1 cellular context compared by ENCODE assay signal in the genomic region with DNA sequence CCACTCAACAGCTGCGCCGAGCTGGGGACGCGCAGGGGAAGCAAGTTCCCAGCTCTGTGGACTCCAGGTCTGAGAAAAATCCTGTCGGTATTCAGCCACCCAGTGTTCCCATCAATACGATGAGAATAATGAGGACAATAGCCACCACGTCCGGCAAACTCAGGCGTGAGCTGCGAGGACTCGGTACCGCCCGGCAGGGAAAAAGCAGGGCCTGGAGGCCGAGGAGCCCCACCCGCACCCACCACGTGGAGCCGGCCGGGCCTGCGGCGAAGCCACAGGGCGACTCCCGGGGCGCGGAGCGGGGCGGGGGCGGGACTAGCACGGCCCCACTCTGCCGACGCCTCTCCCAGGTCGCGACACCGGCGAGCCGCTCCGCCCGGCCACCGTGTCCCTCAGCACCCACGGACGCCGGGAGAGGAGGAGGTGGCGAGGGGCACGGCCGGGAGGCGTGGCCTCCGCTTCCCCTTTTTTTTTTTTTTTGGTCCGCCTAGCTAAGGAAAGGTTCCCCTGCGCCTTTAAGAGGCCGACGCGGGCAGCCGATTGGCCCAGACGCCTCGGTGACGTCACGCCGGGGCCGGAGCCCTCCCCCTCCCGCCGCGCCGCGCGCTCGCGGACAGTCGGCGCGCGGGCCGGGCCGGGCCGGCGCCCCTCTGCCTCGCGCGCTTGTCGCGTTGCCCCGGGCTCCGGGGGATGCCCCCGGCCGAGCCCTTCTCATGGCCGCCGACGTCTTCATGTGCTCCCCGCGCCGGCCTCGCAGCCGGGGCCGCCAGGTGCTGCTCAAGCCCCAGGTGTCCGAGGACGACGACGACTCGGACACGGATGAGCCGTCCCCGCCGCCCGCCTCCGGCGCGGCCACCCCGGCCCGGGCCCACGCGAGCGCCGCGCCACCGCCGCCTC.
TF ChIP-seq lines count a peak whose summit lies in the region.

A gene with protein sequence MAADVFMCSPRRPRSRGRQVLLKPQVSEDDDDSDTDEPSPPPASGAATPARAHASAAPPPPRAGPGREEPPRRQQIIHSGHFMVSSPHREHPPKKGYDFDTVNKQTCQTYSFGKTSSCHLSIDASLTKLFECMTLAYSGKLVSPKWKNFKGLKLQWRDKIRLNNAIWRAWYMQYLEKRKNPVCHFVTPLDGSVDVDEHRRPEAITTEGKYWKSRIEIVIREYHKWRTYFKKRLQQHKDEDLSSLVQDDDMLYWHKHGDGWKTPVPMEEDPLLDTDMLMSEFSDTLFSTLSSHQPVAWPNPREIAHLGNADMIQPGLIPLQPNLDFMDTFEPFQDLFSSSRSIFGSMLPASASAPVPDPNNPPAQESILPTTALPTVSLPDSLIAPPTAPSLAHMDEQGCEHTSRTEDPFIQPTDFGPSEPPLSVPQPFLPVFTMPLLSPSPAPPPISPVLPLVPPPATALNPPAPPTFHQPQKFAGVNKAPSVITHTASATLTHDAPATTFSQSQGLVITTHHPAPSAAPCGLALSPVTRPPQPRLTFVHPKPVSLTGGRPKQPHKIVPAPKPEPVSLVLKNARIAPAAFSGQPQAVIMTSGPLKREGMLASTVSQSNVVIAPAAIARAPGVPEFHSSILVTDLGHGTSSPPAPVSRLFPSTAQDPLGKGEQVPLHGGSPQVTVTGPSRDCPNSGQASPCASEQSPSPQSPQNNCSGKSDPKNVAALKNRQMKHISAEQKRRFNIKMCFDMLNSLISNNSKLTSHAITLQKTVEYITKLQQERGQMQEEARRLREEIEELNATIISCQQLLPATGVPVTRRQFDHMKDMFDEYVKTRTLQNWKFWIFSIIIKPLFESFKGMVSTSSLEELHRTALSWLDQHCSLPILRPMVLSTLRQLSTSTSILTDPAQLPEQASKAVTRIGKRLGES (plus strand): TSS at position 616 of the 897 bp plus-strand sequence. CDS start 98 bp downstream, at position 714.

TF ChIP-seq in K562, 482 proteins besides CTCF, POLR2A, EP300 and RAD21 (continued from another document and continues in another):
- TF ChIP-seq, protein P1, sequence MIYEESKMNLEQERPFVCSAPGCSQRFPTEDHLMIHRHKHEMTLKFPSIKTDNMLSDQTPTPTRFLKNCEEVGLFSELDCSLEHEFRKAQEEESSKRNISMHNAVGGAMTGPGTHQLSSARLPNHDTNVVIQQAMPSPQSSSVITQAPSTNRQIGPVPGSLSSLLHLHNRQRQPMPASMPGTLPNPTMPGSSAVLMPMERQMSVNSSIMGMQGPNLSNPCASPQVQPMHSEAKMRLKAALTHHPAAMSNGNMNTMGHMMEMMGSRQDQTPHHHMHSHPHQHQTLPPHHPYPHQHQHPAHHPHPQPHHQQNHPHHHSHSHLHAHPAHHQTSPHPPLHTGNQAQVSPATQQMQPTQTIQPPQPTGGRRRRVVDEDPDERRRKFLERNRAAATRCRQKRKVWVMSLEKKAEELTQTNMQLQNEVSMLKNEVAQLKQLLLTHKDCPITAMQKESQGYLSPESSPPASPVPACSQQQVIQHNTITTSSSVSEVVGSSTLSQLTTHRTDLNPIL (CRISPR knock-in tag; IDR thresholded peaks at IDR 0.05): no peak
- TF ChIP-seq, protein P2, sequence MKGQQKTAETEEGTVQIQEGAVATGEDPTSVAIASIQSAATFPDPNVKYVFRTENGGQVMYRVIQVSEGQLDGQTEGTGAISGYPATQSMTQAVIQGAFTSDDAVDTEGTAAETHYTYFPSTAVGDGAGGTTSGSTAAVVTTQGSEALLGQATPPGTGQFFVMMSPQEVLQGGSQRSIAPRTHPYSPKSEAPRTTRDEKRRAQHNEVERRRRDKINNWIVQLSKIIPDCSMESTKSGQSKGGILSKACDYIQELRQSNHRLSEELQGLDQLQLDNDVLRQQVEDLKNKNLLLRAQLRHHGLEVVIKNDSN (CRISPR knock-in tag; IDR thresholded peaks at IDR 0.05): peak; percentile 81
- TF ChIP-seq, protein P3, sequence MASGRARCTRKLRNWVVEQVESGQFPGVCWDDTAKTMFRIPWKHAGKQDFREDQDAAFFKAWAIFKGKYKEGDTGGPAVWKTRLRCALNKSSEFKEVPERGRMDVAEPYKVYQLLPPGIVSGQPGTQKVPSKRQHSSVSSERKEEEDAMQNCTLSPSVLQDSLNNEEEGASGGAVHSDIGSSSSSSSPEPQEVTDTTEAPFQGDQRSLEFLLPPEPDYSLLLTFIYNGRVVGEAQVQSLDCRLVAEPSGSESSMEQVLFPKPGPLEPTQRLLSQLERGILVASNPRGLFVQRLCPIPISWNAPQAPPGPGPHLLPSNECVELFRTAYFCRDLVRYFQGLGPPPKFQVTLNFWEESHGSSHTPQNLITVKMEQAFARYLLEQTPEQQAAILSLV (tag; IDR thresholded peaks at IDR 0.05): no peak
- TF ChIP-seq SPI1 (IDR thresholded peaks at IDR 0.05; ENCODE audit: borderline replicate concordance, low read depth, low read length) (peak; percentile 96), ZNF212 (CRISPR knock-in tag; IDR thresholded peaks at IDR 0.05) (no peak), BCOR (IDR thresholded peaks at IDR 0.05) (no peak), KDM1A (IDR thresholded peaks at IDR 0.05) (no peak), POLR2AphosphoS5 (IDR thresholded peaks at IDR 0.05; ENCODE audit: control insufficient read depth, insufficient read depth, low read depth, low read length) (peak; percentile 64), SUPT5H (IDR thresholded peaks at IDR 0.05) (peak; percentile 32; the same call in 1 of the 2 replicates), MYC (IDR thresholded peaks at IDR 0.05; ENCODE audit: low read depth, low read length) (peak; percentile 97), MYC (CRISPR knock-in tag; IDR thresholded peaks at IDR 0.05; ENCODE audit: borderline replicate concordance, low read depth) (no peak), LCOR (CRISPR knock-in tag; IDR thresholded peaks at IDR 0.05) (0 out of 2 replicates have a peak, but pooled peaks have one; percentile 44), FIP1L1 (IDR thresholded peaks at IDR 0.05; ENCODE audit: low read depth, low read length, poor library complexity, severe bottlenecking) (peak; percentile 71), RB1 (IDR thresholded peaks at IDR 0.05; ENCODE audit: low read depth) (peak; percentile 73), ZBTB1 (CRISPR knock-in tag; IDR thresholded peaks at IDR 0.05; ENCODE audit: borderline replicate concordance, low read depth) (peak; percentile 84; the same call in 1 of the 2 replicates), ZNF57 (CRISPR knock-in tag; IDR thresholded peaks at IDR 0.05) (0 out of 2 replicates have a peak, but pooled peaks have one; percentile 20), MAFG (tag; conservative IDR thresholded peaks at IDR 0.05) (no peak), TAF1 (IDR thresholded peaks at IDR 0.05; ENCODE audit: control insufficient read depth, extremely low read depth, insufficient read depth, low read length, severe bottlenecking) (no peak), SMC3 (conservative IDR thresholded peaks at IDR 0.05; ENCODE audit: insufficient read depth, low read depth, low read length) (no peak), SMARCE1 (IDR thresholded peaks at IDR 0.05) (0 out of 2 replicates have a peak, but pooled peaks have one; percentile 7), ZC3H4 (CRISPR knock-in tag; IDR thresholded peaks at IDR 0.05; ENCODE audit: borderline replicate concordance) (no peak), NCOA1 (IDR thresholded peaks at IDR 0.05; ENCODE audit: low read depth) (no peak), SAP30 (IDR thresholded peaks at IDR 0.05; ENCODE audit: borderline replicate concordance, insufficient read depth, low read depth, low read length, poor library complexity, severe bottlenecking) (peak; percentile 80), TCF7L2 (IDR thresholded peaks at IDR 0.05; ENCODE audit: low read depth, low read length) (no peak), TEAD1 (CRISPR knock-in tag; IDR thresholded peaks at IDR 0.05) (peak in 1 of 2 experiments; percentile 63; a peak in 1 of 4 replicates), GATAD2B (IDR thresholded peaks at IDR 0.05; ENCODE audit: borderline replicate concordance) (peak; percentile 72; the same call in 1 of the 2 replicates), SMARCB1 (IDR thresholded peaks at IDR 0.05; ENCODE audit: insufficient read length, low read depth) (no peak), SOX6 (IDR thresholded peaks at IDR 0.05) (peak; percentile 70; the same call in 1 of the 2 replicates), ZFX (CRISPR knock-in tag; IDR thresholded peaks at IDR 0.05) (peak; percentile 98), PHF20 (IDR thresholded peaks at IDR 0.05; ENCODE audit: partially characterized antibody) (peak; percentile 15), ARNT (IDR thresholded peaks at IDR 0.05) (no peak), HDAC6 (IDR thresholded peaks at IDR 0.05; ENCODE audit: low read depth, low read length) (no peak), EP400 (IDR thresholded peaks at IDR 0.05) (peak; percentile 80), SIN3A (IDR thresholded peaks at IDR 0.05; ENCODE audit: borderline replicate concordance in 2 of 2, control insufficient read depth in 1 of 2, low read depth in 2 of 2, low read length in 2 of 2) (peak; percentile 62 to 88; a peak in 3 of 4 replicates)
- TF ChIP-seq, protein P4, sequence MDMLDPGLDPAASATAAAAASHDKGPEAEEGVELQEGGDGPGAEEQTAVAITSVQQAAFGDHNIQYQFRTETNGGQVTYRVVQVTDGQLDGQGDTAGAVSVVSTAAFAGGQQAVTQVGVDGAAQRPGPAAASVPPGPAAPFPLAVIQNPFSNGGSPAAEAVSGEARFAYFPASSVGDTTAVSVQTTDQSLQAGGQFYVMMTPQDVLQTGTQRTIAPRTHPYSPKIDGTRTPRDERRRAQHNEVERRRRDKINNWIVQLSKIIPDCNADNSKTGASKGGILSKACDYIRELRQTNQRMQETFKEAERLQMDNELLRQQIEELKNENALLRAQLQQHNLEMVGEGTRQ (CRISPR knock-in tag; IDR thresholded peaks at IDR 0.05): peak; percentile 70
- TF ChIP-seq, protein P5, sequence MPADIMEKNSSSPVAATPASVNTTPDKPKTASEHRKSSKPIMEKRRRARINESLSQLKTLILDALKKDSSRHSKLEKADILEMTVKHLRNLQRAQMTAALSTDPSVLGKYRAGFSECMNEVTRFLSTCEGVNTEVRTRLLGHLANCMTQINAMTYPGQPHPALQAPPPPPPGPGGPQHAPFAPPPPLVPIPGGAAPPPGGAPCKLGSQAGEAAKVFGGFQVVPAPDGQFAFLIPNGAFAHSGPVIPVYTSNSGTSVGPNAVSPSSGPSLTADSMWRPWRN (IDR thresholded peaks at IDR 0.05; ENCODE audit: low read depth): no peak
- TF ChIP-seq, protein P6, sequence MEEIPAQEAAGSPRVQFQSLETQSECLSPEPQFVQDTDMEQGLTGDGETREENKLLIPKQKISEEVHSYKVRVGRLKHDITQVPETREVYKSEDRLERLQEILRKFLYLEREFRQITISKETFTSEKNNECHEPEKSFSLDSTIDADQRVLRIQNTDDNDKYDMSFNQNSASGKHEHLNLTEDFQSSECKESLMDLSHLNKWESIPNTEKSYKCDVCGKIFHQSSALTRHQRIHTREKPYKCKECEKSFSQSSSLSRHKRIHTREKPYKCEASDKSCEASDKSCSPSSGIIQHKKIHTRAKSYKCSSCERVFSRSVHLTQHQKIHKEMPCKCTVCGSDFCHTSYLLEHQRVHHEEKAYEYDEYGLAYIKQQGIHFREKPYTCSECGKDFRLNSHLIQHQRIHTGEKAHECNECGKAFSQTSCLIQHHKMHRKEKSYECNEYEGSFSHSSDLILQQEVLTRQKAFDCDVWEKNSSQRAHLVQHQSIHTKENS (CRISPR knock-in tag; IDR thresholded peaks at IDR 0.05): no peak
- TF ChIP-seq, protein P7, sequence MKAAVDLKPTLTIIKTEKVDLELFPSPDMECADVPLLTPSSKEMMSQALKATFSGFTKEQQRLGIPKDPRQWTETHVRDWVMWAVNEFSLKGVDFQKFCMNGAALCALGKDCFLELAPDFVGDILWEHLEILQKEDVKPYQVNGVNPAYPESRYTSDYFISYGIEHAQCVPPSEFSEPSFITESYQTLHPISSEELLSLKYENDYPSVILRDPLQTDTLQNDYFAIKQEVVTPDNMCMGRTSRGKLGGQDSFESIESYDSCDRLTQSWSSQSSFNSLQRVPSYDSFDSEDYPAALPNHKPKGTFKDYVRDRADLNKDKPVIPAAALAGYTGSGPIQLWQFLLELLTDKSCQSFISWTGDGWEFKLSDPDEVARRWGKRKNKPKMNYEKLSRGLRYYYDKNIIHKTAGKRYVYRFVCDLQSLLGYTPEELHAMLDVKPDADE (conservative IDR thresholded peaks at IDR 0.05; ENCODE audit: control insufficient read depth, low read depth, low read length): peak; percentile 49
- TF ChIP-seq, protein P8, sequence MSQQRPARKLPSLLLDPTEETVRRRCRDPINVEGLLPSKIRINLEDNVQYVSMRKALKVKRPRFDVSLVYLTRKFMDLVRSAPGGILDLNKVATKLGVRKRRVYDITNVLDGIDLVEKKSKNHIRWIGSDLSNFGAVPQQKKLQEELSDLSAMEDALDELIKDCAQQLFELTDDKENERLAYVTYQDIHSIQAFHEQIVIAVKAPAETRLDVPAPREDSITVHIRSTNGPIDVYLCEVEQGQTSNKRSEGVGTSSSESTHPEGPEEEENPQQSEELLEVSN (IDR thresholded peaks at IDR 0.05; ENCODE audit: borderline replicate concordance in 1 of 2, extremely low read depth in 1 of 2, insufficient read depth in 1 of 2, insufficient read length in 1 of 2, low read depth in 1 of 2, low read length in 1 of 2, poor library complexity in 1 of 2, severe bottlenecking in 1 of 2): peak; percentile 97 to 98
- TF ChIP-seq, protein P9, sequence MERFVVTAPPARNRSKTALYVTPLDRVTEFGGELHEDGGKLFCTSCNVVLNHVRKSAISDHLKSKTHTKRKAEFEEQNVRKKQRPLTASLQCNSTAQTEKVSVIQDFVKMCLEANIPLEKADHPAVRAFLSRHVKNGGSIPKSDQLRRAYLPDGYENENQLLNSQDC (CRISPR knock-in tag; IDR thresholded peaks at IDR 0.05): no peak
- TF ChIP-seq, protein P10, sequence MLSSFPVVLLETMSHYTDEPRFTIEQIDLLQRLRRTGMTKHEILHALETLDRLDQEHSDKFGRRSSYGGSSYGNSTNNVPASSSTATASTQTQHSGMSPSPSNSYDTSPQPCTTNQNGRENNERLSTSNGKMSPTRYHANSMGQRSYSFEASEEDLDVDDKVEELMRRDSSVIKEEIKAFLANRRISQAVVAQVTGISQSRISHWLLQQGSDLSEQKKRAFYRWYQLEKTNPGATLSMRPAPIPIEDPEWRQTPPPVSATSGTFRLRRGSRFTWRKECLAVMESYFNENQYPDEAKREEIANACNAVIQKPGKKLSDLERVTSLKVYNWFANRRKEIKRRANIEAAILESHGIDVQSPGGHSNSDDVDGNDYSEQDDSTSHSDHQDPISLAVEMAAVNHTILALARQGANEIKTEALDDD (IDR thresholded peaks at IDR 0.05): no peak
- TF ChIP-seq, protein P11, sequence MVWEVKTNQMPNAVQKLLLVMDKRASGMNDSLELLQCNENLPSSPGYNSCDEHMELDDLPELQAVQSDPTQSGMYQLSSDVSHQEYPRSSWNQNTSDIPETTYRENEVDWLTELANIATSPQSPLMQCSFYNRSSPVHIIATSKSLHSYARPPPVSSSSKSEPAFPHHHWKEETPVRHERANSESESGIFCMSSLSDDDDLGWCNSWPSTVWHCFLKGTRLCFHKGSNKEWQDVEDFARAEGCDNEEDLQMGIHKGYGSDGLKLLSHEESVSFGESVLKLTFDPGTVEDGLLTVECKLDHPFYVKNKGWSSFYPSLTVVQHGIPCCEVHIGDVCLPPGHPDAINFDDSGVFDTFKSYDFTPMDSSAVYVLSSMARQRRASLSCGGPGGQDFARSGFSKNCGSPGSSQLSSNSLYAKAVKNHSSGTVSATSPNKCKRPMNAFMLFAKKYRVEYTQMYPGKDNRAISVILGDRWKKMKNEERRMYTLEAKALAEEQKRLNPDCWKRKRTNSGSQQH (CRISPR knock-in tag; IDR thresholded peaks at IDR 0.05): 0 out of 2 replicates have a peak, but pooled peaks have one; percentile 65
